In genomic region chr14:34628681-34629135, GRCh38 we compare ENCODE assay signal across 8 cellular contexts. TPM values are rescaled to one million over a fixed set of nuclear protein-coding genes. Genes with fewer than 3 reads are reported as not detected.
DNase-seq lines count a peak whose midpoint lies in the region; ATAC-seq and TF ChIP-seq lines count a peak whose summit lies in the region.

No MANE protein-coding gene starts in this region.

- H3K4me3 ChIP-seq in AG10803 (ENCODE audit: low read length) (peak overlapping the region; percentile 95), cardiac muscle cell (peak overlapping the region; percentile 96), smooth muscle cell (peak overlapping the region; percentile 99)
- peak overlapping the region; percentile 90 for H3K4me3 ChIP-seq in Jurkat, Clone E6-1 (ENCODE audit: low read length)

- H3K27ac ChIP-seq in cardiac muscle cell (no peak overlapping the region), smooth muscle cell (ENCODE audit: low read depth) (no peak overlapping the region)

- H4K20me1 ChIP-seq in smooth muscle cell (ENCODE audit: low read depth) = peaks cover 29% of the 10 kb centered on the region

- H3K9me3 ChIP-seq in cardiac muscle cell (ENCODE audit: low read depth) (no peaks in the 10 kb centered on the region), smooth muscle cell (replicated peaks; ENCODE audit: low read depth) (no peaks in the 10 kb centered on the region)

- no peak for TF ChIP-seq CTCF in AG10803 (conservative IDR thresholded peaks at IDR 0.05; ENCODE audit: low read length)
- no peak for TF ChIP-seq CTCF in cardiac muscle cell (IDR thresholded peaks at IDR 0.05; ENCODE audit: low read depth, low read length)
- TF ChIP-seq CTCF in smooth muscle cell (IDR thresholded peaks at IDR 0.05; ENCODE audit: borderline replicate concordance, insufficient read depth, poor library complexity, severe bottlenecking) = no peak

- H3K4me1 ChIP-seq in cardiac muscle cell (ENCODE audit: low read depth) = peaks cover 4% of the 10 kb centered on the region
- peaks cover 10% of the 10 kb centered on the region for H3K4me1 ChIP-seq in smooth muscle cell (ENCODE audit: low read depth)

- WGBS in smooth muscle cell (ENCODE audit: low lambda C conversion rate) = 43% methylated on average over 5 of the region's 5 CpGs

- H3F3A ChIP-seq in smooth muscle cell (ENCODE audit: low read depth) = no peaks in the 10 kb centered on the region

- no peaks in the 10 kb centered on the region for H3K27me3 ChIP-seq in cardiac muscle cell
- H3K27me3 ChIP-seq in smooth muscle cell (ENCODE audit: low read depth) = no peaks in the 10 kb centered on the region

- peak overlapping the region; percentile 82 for H3K4me2 ChIP-seq in smooth muscle cell

- ATAC-seq in GM19328 (IDR thresholded peaks at IDR 0.05; ENCODE audit: unreplicated experiment) = no peak
- no peak for ATAC-seq in HG03280 (IDR thresholded peaks at IDR 0.05; ENCODE audit: unreplicated experiment)

- H3K9ac ChIP-seq in smooth muscle cell (ENCODE audit: low read depth) = no peak overlapping the region

- peaks cover 54% of the 10 kb centered on the region for H3K79me2 ChIP-seq in smooth muscle cell (ENCODE audit: low read depth)

- DNase-seq in AG10803 (ENCODE audit: low read depth) = peak; percentile 32
- peak; percentile 54 for DNase-seq in Jurkat, Clone E6-1 (ENCODE audit: low read depth, low spot score)
- peak; percentile 34 to 46 for DNase-seq in activated T-cell treated with anti-CD3 and anti-CD28 coated beads, Interleukin-2, amount 50 U/mL, for 48 hours
- DNase-seq in cardiac muscle cell (ENCODE audit: low read depth in 1 of 2, low spot score in 1 of 2) = peak; percentile 42 to 57
- DNase-seq in smooth muscle cell (lab: John Stamatoyannopoulos, UW; ENCODE audit: unreplicated experiment) = no peak
- DNase-seq in ecto neural progenitor cell (ENCODE audit: low spot score) = no peak

- H3K36me3 ChIP-seq in cardiac muscle cell (peaks cover 1% of the 10 kb centered on the region), smooth muscle cell (ENCODE audit: low read depth) (no peaks in the 10 kb centered on the region)

- no peak overlapping the region for H2AFZ ChIP-seq in smooth muscle cell (ENCODE audit: low read depth)

RNA-seq across cellular contexts. Expression of gene SNX6, which starts 1.2 kb away (rescaled TPM):
- 49.4 TPM for polyA plus RNA-seq in Jurkat, Clone E6-1 (2012; ENCODE audit: insufficient read depth, insufficient read length)
- total RNA-seq in cardiac muscle cell (95.1 and 139 TPM in 2 replicates), smooth muscle cell (192 and 210 TPM in 2 replicates)
- polyA plus RNA-seq in cardiac muscle cell (83.1 and 108 TPM in 2 replicates), smooth muscle cell (55.7 and 61.1 TPM in 2 replicates)

Comparison
In these comparisons a context has a peak if more than half of its experiments do, and no peak if none do; other contexts are left out.
1. DNase-seq: peak in AG10803 (single experiment), Jurkat, Clone E6-1 (single experiment), activated T-cell treated with anti-CD3 and anti-CD28 coated beads, Interleukin-2, amount 50 U/mL, for 48 hours (2 of 2) and cardiac muscle cell (2 of 2); none in smooth muscle cell (single experiment) and ecto neural progenitor cell (single experiment).
2. Peak in every context shown above with its lines, with median percentiles within 50 percentile points of each other: H3K4me3 ChIP-seq.